In genomic region chr17:9844153-9844552, GRCh38 we compare ENCODE assay signal across 23 cellular contexts. TPM values are rescaled to one million over a fixed set of nuclear protein-coding genes. Genes with fewer than 3 reads are reported as not detected.
"Had no signal": no experiment of that assay in that cellular context is flagged by ENCODE, and none has a peak within 500 bp of the region (broad histone marks: within the 10 kb centered on the region; RNA-seq: fewer than 3 reads in every experiment).

No MANE protein-coding gene starts in this region.

- H3K27me3 ChIP-seq: esophagus squamous epithelium, stomach, transverse colon had no signal

- H3K27ac ChIP-seq: lower lobe of right lung, thoracic aorta had no signal

- ATAC-seq: effector memory CD8-positive, alpha-beta T cell; left lobe of liver; lower lobe of right lung had no signal

- H3K36me3 ChIP-seq: esophagus squamous epithelium, lower lobe of right lung, stomach, thoracic aorta, transverse colon had no signal

- H3K9me3 ChIP-seq: esophagus squamous epithelium, lower lobe of right lung, stomach, thoracic aorta, transverse colon had no signal

- H3K4me1 ChIP-seq: lower lobe of right lung had no signal

- DNase-seq: effector memory CD8-positive, alpha-beta T cell; esophagus squamous epithelium; foreskin fibroblast; hippocampal formation; kidney glomerular epithelial cell; lower lobe of right lung; natural killer cell; nucleus accumbens; small intestine; stimulated activated CD4-positive, alpha-beta T cell treated with anti-CD3 and anti-CD28 coated beads, Interleukin-12 subunit alpha, Interleukin-12 subunit beta, amount 100 ng/mL, for 4 hours; stimulated activated naive CD4-positive, alpha-beta T cell; stomach; substantia nigra; transverse colon had no signal

- FAIRE-seq: small intestine had no signal

- H3K4me3 ChIP-seq: esophagus squamous epithelium, lower lobe of right lung, stomach, thoracic aorta, transverse colon had no signal

RNA-seq across cellular contexts. Expression of gene GLP2R, which starts 18.4 kb away (rescaled TPM):
- total RNA-seq: myocyte, natural killer cell, neural crest cell, pulmonary artery endothelial cell had no signal

RNA-seq across cellular contexts. Expression of gene GSG1L2, which starts 22.3 kb away (rescaled TPM):
- total RNA-seq: epithelial cell of proximal tubule, esophagus squamous epithelium, left lobe of liver, lower lobe of right lung, mesothelial cell of epicardium, mucosa of gallbladder, myocyte, natural killer cell, neural crest cell, pulmonary artery endothelial cell, stomach, thoracic aorta, transverse colon, ureter had no signal
- polyA plus RNA-seq: small intestine, stomach had no signal

RNA-seq across cellular contexts. Expression of gene DHRS7C, which starts 52.8 kb away (rescaled TPM):
- total RNA-seq: epithelial cell of proximal tubule, esophagus squamous epithelium, left lobe of liver, lower lobe of right lung, mesothelial cell of epicardium, mucosa of gallbladder, natural killer cell, neural crest cell, pulmonary artery endothelial cell, stomach, thoracic aorta, transverse colon, ureter had no signal
- polyA plus RNA-seq: stomach had no signal
